12 cellular contexts compared by ENCODE assay signal in the genomic region with DNA sequence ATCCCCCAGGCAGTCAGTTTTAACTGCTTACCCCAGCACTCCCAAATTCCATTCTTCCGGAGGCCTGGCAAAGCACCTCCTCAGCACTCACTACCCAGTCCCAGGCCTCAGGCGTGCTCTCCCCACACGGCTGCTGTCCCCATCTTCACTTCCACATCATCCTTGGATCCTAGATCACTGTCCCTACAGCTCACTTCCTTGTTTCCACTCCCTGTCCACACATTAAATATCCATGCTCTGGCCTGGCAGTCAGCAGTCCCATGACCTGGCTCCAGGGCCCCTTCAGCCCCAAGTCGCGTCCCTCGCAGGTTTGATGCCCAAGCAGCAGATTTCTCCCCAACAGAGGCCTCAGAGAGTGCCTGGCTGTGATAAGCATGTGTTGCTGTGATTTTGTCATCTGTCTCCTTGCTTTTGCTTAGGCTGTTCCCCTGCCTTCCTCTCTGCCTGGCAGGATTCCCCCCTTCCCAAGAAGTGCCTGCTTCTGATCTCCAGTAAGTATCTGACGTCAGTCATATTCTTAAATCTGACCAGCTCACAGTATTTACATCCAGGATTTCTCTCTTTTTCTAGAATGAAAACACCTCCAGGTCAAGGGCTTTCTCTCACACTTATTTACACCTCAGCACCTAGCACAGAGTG.
DNase-seq lines count a peak whose midpoint lies in the region; ATAC-seq and TF ChIP-seq lines count a peak whose summit lies in the region.
"Had no signal": no experiment of that assay in that cellular context is flagged by ENCODE, and none has a peak within 500 bp of the region (broad histone marks: within the 10 kb centered on the region; RNA-seq: fewer than 3 reads in every experiment).

No MANE protein-coding gene starts in this region.

- H3K27me3 ChIP-seq in cardiac muscle cell (no peaks in the 10 kb centered on the region), esophagus squamous epithelium (no peaks in the 10 kb centered on the region), prostate gland (replicated peaks; ENCODE audit: insufficient read depth) (no peaks in the 10 kb centered on the region), uterus (no peaks in the 10 kb centered on the region)

- in situ Hi-C loops in ACHN (cut with HindIII; ENCODE audit: low pct_ligation_motif_present, low pct_unique_long_range_greater_than_20kb, low sequenced_read_pairs), result no loop called here

- H3K4me3 ChIP-seq in cardiac muscle cell (no peak overlapping the region), esophagus squamous epithelium (no peak overlapping the region), prostate gland (no peak overlapping the region), uterus (no peak overlapping the region)

- H3K4me1 ChIP-seq in cardiac muscle cell (ENCODE audit: low read depth) (peaks cover 31% of the 10 kb centered on the region), esophagus squamous epithelium (peaks cover 70 to 100% (median 80%) of the 10 kb centered on the region in 3 donors), prostate gland (replicated peaks) (peaks cover 34% of the 10 kb centered on the region), uterus (peaks cover 15 to 32% of the 10 kb centered on the region in 2 donors)

- TF ChIP-seq POLR2A in esophagus squamous epithelium (IDR thresholded peaks at IDR 0.05) (no peak), prostate gland (IDR thresholded peaks at IDR 0.05) (no peak), uterus (IDR thresholded peaks at IDR 0.05) (no peak)

- H3K27ac ChIP-seq in cardiac muscle cell, result peak overlapping the region; percentile 38
- H3K27ac ChIP-seq in esophagus squamous epithelium, result peak overlapping the region; percentile 60 to 95 (median 78)
- H3K27ac ChIP-seq in prostate gland, result peak overlapping the region; percentile 69 to 70
- H3K27ac ChIP-seq in uterus, result peak overlapping the region; percentile 84 to 90

- 73 to 76% methylated on average over 7 of the region's 7 CpGs for WGBS in esophagus squamous epithelium, 2 donors
- 78% methylated on average over 7 of the region's 7 CpGs for WGBS in prostate gland

- H3K9me3 ChIP-seq in cardiac muscle cell (ENCODE audit: low read depth) (no peaks in the 10 kb centered on the region), esophagus squamous epithelium (no peaks in the 10 kb centered on the region), prostate gland (no peaks in the 10 kb centered on the region), uterus (no peaks in the 10 kb centered on the region)

- DNase-seq in cardiac muscle cell (ENCODE audit: low read depth in 1 of 2, low spot score in 1 of 2), result peak in 1 of 2 donors; percentile 45
- no peak for DNase-seq in Right ventricle myocardium inferior (ENCODE audit: missing footprints)
- DNase-seq in esophagus squamous epithelium (lab: John Stamatoyannopoulos, UW), result no peak
- no peak for DNase-seq in prostate gland (ENCODE audit: low spot score)
- DNase-seq in uterus, result peak in 1 of 2 donors; percentile 56
- DNase-seq in ACHN, result no peak
- DNase-seq in DMS114 treated with DMSO at 0.1 percent for 48 hours (lab: John Stamatoyannopoulos, UW; ENCODE audit: unreplicated experiment), result no peak
- DNase-seq: activated CD8-positive, alpha-beta memory T cell treated with anti-CD3 and anti-CD28 coated beads for 24 hours; activated naive CD4-positive, alpha-beta T cell treated with anti-CD3 and anti-CD28 coated beads, Interleukin-2, amount 50 U/mL, for 16 hours; stimulated activated CD4-positive, alpha-beta T cell treated with anti-CD3 and anti-CD28 coated beads, Interleukin-2, amount 100 ng/mL, for 48 hours; stimulated activated naive CD8-positive, alpha-beta T cell treated with anti-CD3 and anti-CD28 coated beads, Interleukin-15, Interleukin-2, amounts not matched to agents 100 U/mL and 50 U/mL, for 24 hours had no signal

- TF ChIP-seq CTCF in cardiac muscle cell (IDR thresholded peaks at IDR 0.05; ENCODE audit: low read depth, low read length), result no peak
- TF ChIP-seq CTCF in esophagus squamous epithelium (IDR thresholded peaks at IDR 0.05), result no peak
- no peak for TF ChIP-seq CTCF in prostate gland (IDR thresholded peaks at IDR 0.05)
- no peak for TF ChIP-seq CTCF in uterus (IDR thresholded peaks at IDR 0.05)

- H3K36me3 ChIP-seq in cardiac muscle cell, result no peaks in the 10 kb centered on the region
- no peaks in the 10 kb centered on the region for H3K36me3 ChIP-seq in esophagus squamous epithelium
- H3K36me3 ChIP-seq in prostate gland, result no peaks in the 10 kb centered on the region
- no peaks in the 10 kb centered on the region for H3K36me3 ChIP-seq in uterus

- intact Hi-C loops in Right ventricle myocardium inferior (cut with DNase I) (no loop called here), esophagus squamous epithelium (cut with DNase I) (no loop called here), prostate gland (cut with DNase I) (no loop called here), uterus (cut with DNase I; ENCODE audit: low total_unique reads) (no loop called here)

- no peak for ATAC-seq in Right ventricle myocardium inferior
- no peak for ATAC-seq in HG03045 (IDR thresholded peaks at IDR 0.05; ENCODE audit: unreplicated experiment)
- ATAC-seq: stimulated activated naive CD8-positive, alpha-beta T cell treated with anti-CD3 and anti-CD28 coated beads, Interleukin-15, Interleukin-2, amounts not matched to agents 100 U/mL and 50 U/mL, for 24 hours had no signal
